In the genomic region with DNA sequence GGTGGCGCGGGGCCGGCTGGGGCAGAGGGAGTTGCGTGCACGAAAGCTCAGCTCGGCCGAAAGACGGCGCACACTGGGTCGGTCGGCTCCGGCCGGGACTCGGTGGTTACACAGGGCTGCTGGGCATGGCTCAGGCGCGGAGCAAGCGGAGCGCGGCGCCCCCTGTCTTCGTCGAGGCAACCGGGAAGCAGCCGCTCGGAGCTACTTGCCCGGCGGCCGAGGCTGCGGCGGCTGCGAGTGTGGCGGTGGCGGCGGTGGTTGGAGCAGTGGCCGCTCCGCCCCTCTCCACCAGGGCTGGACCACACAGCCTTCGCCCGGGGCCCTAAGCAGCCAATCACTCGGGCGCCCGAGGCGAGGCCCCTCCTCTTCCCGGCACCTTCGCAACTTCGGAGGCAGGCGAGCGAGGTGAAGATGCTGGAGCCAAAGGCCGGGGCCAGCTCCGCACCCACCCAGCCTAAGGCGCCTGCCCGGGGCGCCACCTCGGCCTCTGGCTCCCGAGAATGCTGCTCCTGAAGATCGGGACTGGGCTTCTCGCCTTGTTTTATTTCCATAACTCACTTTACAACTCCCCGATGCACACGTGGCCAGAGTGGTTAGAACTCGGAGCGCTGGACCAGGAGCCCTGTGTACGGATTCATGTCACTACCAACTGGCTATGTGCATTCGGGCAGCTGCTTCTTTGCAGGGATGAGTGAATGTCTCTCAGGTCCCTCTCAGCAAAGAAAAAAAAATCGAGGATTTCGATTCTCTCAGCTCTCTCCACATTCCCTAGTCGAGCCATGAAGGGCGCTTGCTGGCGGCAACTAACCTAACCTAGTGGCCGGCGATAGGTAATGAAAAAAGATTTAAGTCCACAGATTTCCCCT, we compare ENCODE assay signal across 8 cellular contexts. TPM values are rescaled to one million over a fixed set of nuclear protein-coding genes. Genes with fewer than 3 reads are reported as not detected.
DNase-seq lines count a peak whose midpoint lies in the region; ATAC-seq and TF ChIP-seq lines count a peak whose summit lies in the region.

A gene (minus strand): TSS at position 241 of the 866 bp plus-strand sequence. CDS start 241 bp downstream, outside the sequence.

- H3K27me3 Mint-ChIP-seq in CD4-positive, alpha-beta T cell = peaks cover 44% of the 10 kb centered on the region
- peaks cover 62% of the 10 kb centered on the region for H3K27me3 Mint-ChIP-seq in activated CD4-positive, alpha-beta T cell treated with anti-CD3 and anti-CD28 coated beads, Interleukin-2, amount 10 ng/mL, durations not matched to agents 24 days and 14 days

- POLR2A ChIA-PET in CD4-positive, alpha-beta T cell (lab: Charles Lee) = interaction anchor here (1.2 kb wide), 1 partner anchor 73 kb away, joined by 4 read pairs; a partner anchor contains a TSS

- H3K9me3 ChIP-seq in CD4-positive, alpha-beta T cell (ENCODE audit: control insufficient read depth, low read length) = no peaks in the 10 kb centered on the region
- no peaks in the 10 kb centered on the region for H3K9me3 ChIP-seq in duodenal mucosa (ENCODE audit: control insufficient read depth in 1 of 2, low read length in 2 of 2)

- no peak within 1 kb of the TSS for H3K27ac ChIP-seq in CD4-positive, alpha-beta T cell (ENCODE audit: low read depth, low read length)
- H3K27ac ChIP-seq in duodenal mucosa (ENCODE audit: low read depth, low read length) = no peak within 1 kb of the TSS

- TF ChIP-seq CTCF in CD4-positive, alpha-beta T cell (IDR thresholded peaks at IDR 0.05) = no peak
- TF ChIP-seq CTCF in lower leg skin (IDR thresholded peaks at IDR 0.05) = no peak

- CTCF ChIA-PET in CD4-positive, alpha-beta T cell (lab: Charles Lee) = interaction anchor here (0.7 to 1.4 kb wide), 3 partner anchors 14 to 127 kb away, joined by 3 read pairs; no protein-coding TSS in a partner anchor

- no peak within 1 kb of the TSS for H3K27ac Mint-ChIP-seq in CD4-positive, alpha-beta T cell
- H3K27ac Mint-ChIP-seq in activated CD4-positive, alpha-beta T cell treated with anti-CD3 and anti-CD28 coated beads, Interleukin-2, amount 10 ng/mL, durations not matched to agents 24 days and 14 days = no peak within 1 kb of the TSS

- no peaks in the 10 kb centered on the region for H3K36me3 Mint-ChIP-seq in CD4-positive, alpha-beta T cell (ENCODE audit: low read depth)
- H3K36me3 Mint-ChIP-seq in activated CD4-positive, alpha-beta T cell treated with anti-CD3 and anti-CD28 coated beads, Interleukin-2, amount 10 ng/mL, durations not matched to agents 24 days and 14 days (ENCODE audit: low read depth) = peaks cover 5% of the 10 kb centered on the region

- peaks cover 0 to 3% of the 10 kb centered on the region in 2 donors for H3K36me3 ChIP-seq in duodenal mucosa (ENCODE audit: control insufficient read depth in 1 of 2, insufficient read depth in 2 of 2, low read length in 2 of 2)

- peak within 1 kb of the TSS in 1 of 2 donors; percentile 54 for H3K9ac ChIP-seq in duodenal mucosa (ENCODE audit: low read depth in 1 of 2, low read length in 2 of 2)

- peak within 1 kb of the TSS; percentile 84 for H3K4me3 Mint-ChIP-seq in CD4-positive, alpha-beta T cell
- H3K4me3 Mint-ChIP-seq in activated CD4-positive, alpha-beta T cell treated with anti-CD3 and anti-CD28 coated beads, Interleukin-2, amount 10 ng/mL, durations not matched to agents 24 days and 14 days = peak within 1 kb of the TSS; percentile 76

- peaks cover 10% of the 10 kb centered on the region for H3K4me1 Mint-ChIP-seq in CD4-positive, alpha-beta T cell (ENCODE audit: low read depth)
- H3K4me1 Mint-ChIP-seq in activated CD4-positive, alpha-beta T cell treated with anti-CD3 and anti-CD28 coated beads, Interleukin-2, amount 10 ng/mL, durations not matched to agents 24 days and 14 days = peaks cover 13% of the 10 kb centered on the region

- peaks cover 33% of the 10 kb centered on the region for H3K27me3 ChIP-seq in CD4-positive, alpha-beta T cell (ENCODE audit: control insufficient read depth, insufficient read depth, low read length)
- H3K27me3 ChIP-seq in duodenal mucosa (ENCODE audit: control insufficient read depth in 1 of 2, insufficient read depth in 2 of 2, low read length in 2 of 2) = peaks cover 15 to 22% of the 10 kb centered on the region in 2 donors

- TF ChIP-seq POLR2A in lower leg skin (IDR thresholded peaks at IDR 0.05) = no peak

- WGBS in lower leg skin, 2 donors = 1 to 2% methylated on average over 30 to 38 of the region's 69 CpGs

- H3K4me3 ChIP-seq in duodenal mucosa (ENCODE audit: low read depth in 1 of 2, low read length in 2 of 2) = peak within 1 kb of the TSS; percentile 65 to 67
- H3K4me3 ChIP-seq in lower leg skin (ENCODE audit: low read depth, poor library complexity, severe bottlenecking) = peak within 1 kb of the TSS; percentile 27

- DNase-seq in CD4-positive, alpha-beta T cell = peak in 9 of 10 experiments; percentile 16 to 52 (median 25)
- DNase-seq in NCI-H524 (lab: John Stamatoyannopoulos, UW) (peak; percentile 66 to 73), lower leg skin (ENCODE audit: low spot score in 2 of 2) (peak; percentile 51 to 94)
- DNase-seq in activated CD4-positive, alpha-beta T cell treated with anti-CD3 and anti-CD28 coated beads, Interleukin-2, amount 10 ng/mL, durations not matched to agents 24 days and 14 days = peak; percentile 89
- DNase-seq in stimulated activated CD4-positive, alpha-beta T cell treated with anti-CD3 and anti-CD28 coated beads, Interleukin-4, amount 100 ng/mL, for 4 hours = peak; percentile 15 to 52

- H3K9me3 Mint-ChIP-seq in CD4-positive, alpha-beta T cell = no peaks in the 10 kb centered on the region
- H3K9me3 Mint-ChIP-seq in activated CD4-positive, alpha-beta T cell treated with anti-CD3 and anti-CD28 coated beads, Interleukin-2, amount 10 ng/mL, durations not matched to agents 24 days and 14 days = no peaks in the 10 kb centered on the region

- H3K4me1 ChIP-seq in duodenal mucosa (ENCODE audit: control insufficient read depth in 1 of 2, insufficient read depth in 2 of 2, low read length in 2 of 2) = peaks cover 7 to 23% of the 10 kb centered on the region in 2 donors

- ATAC-seq in CD4-positive, alpha-beta T cell (ENCODE audit: poor library complexity) = peak; percentile 61
- ATAC-seq in GM19324 (IDR thresholded peaks at IDR 0.05; ENCODE audit: low FRiP score, unreplicated experiment) (peak; percentile 84), HG03439 (IDR thresholded peaks at IDR 0.05; ENCODE audit: unreplicated experiment) (peak; percentile 76)

- intact Hi-C loops in CD4-positive, alpha-beta T cell (cut with DNase I, micrococcal nuclease) = loop anchor here (5.0 to 10.0 kb wide), 2 partner anchors 117 to 119 kb away; no protein-coding TSS in a partner anchor
- intact Hi-C loops in activated CD4-positive, alpha-beta T cell treated with anti-CD3 and anti-CD28 coated beads, Interleukin-2, amount 10 ng/mL, durations not matched to agents 24 days and 14 days (cut with micrococcal nuclease) = loop anchor here (5.0 kb wide), 3 partner anchors 73 to 318 kb away; a partner anchor contains a TSS
- intact Hi-C loops in lower leg skin (cut with DNase I; ENCODE audit: low total_unique reads) = no loop called here

RNA-seq across cellular contexts. Expression of the gene that starts here (rescaled TPM):
- total RNA-seq in CD4-positive, alpha-beta T cell = not detected
- not detected in 2 replicates for total RNA-seq in activated CD4-positive, alpha-beta T cell treated with anti-CD3 and anti-CD28 coated beads, Interleukin-2, amount 10 ng/mL, durations not matched to agents 24 days and 14 days
- under 1 TPM in 2 of 4 donors, not detected in 2; 0.39 to 0.94 TPM for total RNA-seq in lower leg skin

Comparison
In these comparisons a context has a peak if more than half of its experiments do, and no peak if none do; other contexts are left out.
1. Peak in DNase-seq and ATAC-seq in CD4-positive, alpha-beta T cell; RNA of the gene not detected or under 1 TPM.
2. Peak in DNase-seq in activated CD4-positive, alpha-beta T cell treated with anti-CD3 and anti-CD28 coated beads, Interleukin-2, amount 10 ng/mL, durations not matched to agents 24 days and 14 days; RNA of the gene not detected or under 1 TPM.
3. Peak in DNase-seq and H3K4me3 ChIP-seq in lower leg skin; RNA of the gene not detected or under 1 TPM.
4. DNase-seq: peak in every context shown above with its lines; median percentile 89 in activated CD4-positive, alpha-beta T cell treated with anti-CD3 and anti-CD28 coated beads, Interleukin-2, amount 10 ng/mL, durations not matched to agents 24 days and 14 days; 72 in lower leg skin; 70 in NCI-H524; 34 in stimulated activated CD4-positive, alpha-beta T cell treated with anti-CD3 and anti-CD28 coated beads, Interleukin-4, amount 100 ng/mL, for 4 hours; 25 in CD4-positive, alpha-beta T cell.